ENCODE assay signal across 4 cellular contexts in genomic region chr10:4963796-4964154, GRCh38. TPM values are rescaled to one million over a fixed set of nuclear protein-coding genes. Genes with fewer than 3 reads are reported as not detected.
"Had no signal": no experiment of that assay in that cellular context is flagged by ENCODE, and none has a peak within 500 bp of the region (broad histone marks: within the 10 kb centered on the region; RNA-seq: fewer than 3 reads in every experiment).

No MANE protein-coding gene starts in this region.

RNA-seq across cellular contexts. Expression of gene AKR1C2, which starts 39.9 kb away (rescaled TPM):
- total RNA-seq: activated CD8-positive, alpha-beta memory T cell treated with anti-CD3 and anti-CD28 coated beads for 36 hours; activated T-helper 17 cell treated with anti-CD3 and anti-CD28 coated beads, Interleukin-2, amount 50 U/mL, for 72 hours; natural killer cell; osteocyte had no signal
